In genomic region chr4:108224628-108225053, GRCh38 we compare ENCODE assay signal across 1 cellular context.
TF ChIP-seq lines count a peak whose summit lies in the region.

No MANE protein-coding gene starts in this region.

TF ChIP-seq in GM23338, 12 proteins besides CTCF, POLR2A, EP300 and RAD21 (continued from another document):
- TF ChIP-seq REST (IDR thresholded peaks at IDR 0.05; ENCODE audit: unreplicated experiment): no peak
- TF ChIP-seq NANOG (IDR thresholded peaks at IDR 0.05; ENCODE audit: borderline replicate concordance): no peak
TF ChIP-seq in GM23338: peak in this region for 0.
